In genomic region chr5:42992035-42992570, GRCh38 we compare ENCODE assay signal across 8 cellular contexts. TPM values are rescaled to one million over a fixed set of nuclear protein-coding genes. Genes with fewer than 3 reads are reported as not detected.
DNase-seq lines count a peak whose midpoint lies in the region; ATAC-seq and TF ChIP-seq lines count a peak whose summit lies in the region.

No MANE protein-coding gene starts in this region.

- peaks cover 88% of the 10 kb centered on the region for H3K27me3 Mint-ChIP-seq in nephron progenitor cell (ENCODE audit: low read depth, poor library complexity)
- no peaks in the 10 kb centered on the region for H3K27me3 Mint-ChIP-seq in stimulated activated naive CD8-positive, alpha-beta T cell treated with anti-CD3 and anti-CD28 coated beads, Interleukin-15, amount 100 ng/mL, for 72 hours

- peaks cover 10% of the 10 kb centered on the region for H3K9me3 ChIP-seq in AG04450 (ENCODE audit: control insufficient read depth, insufficient read depth, low read length)

- peaks cover 43% of the 10 kb centered on the region for H3K9me3 Mint-ChIP-seq in nephron progenitor cell
- H3K9me3 Mint-ChIP-seq in stimulated activated naive CD8-positive, alpha-beta T cell treated with anti-CD3 and anti-CD28 coated beads, Interleukin-15, amount 100 ng/mL, for 72 hours = no peaks in the 10 kb centered on the region

- CTCF ChIA-PET in AG04450 (lab: Charles Lee) = interaction anchor here (1.0 to 5.1 kb wide), 4 partner anchors 43 to 83 kb away, joined by 3 to 48 read pairs (median 4); partner anchors contain the start of gene ANXA2R

- POLR2A ChIA-PET in AG04450 (lab: Yijun Ruan, JAX) = interaction anchor here (1.0 to 3.9 kb wide), 7 partner anchors 15 to 46 kb away, joined by 3 to 26 read pairs (median 5); no protein-coding TSS in a partner anchor

- peaks cover 4% of the 10 kb centered on the region for H3K36me3 Mint-ChIP-seq in nephron progenitor cell (ENCODE audit: low read depth)

- peak overlapping the region; percentile 97 for H3K27ac ChIP-seq in AG04450 (ENCODE audit: low read depth, low read length)

- H3K27ac Mint-ChIP-seq in nephron progenitor cell = no peak overlapping the region
- peak overlapping the region; percentile 95 to 100 for H3K27ac Mint-ChIP-seq in stimulated activated naive CD8-positive, alpha-beta T cell treated with anti-CD3 and anti-CD28 coated beads, Interleukin-15, amount 100 ng/mL, for 72 hours

- peaks cover 18% of the 10 kb centered on the region for H3K4me1 Mint-ChIP-seq in nephron progenitor cell
- peaks cover 39% of the 10 kb centered on the region for H3K4me1 Mint-ChIP-seq in stimulated activated naive CD8-positive, alpha-beta T cell treated with anti-CD3 and anti-CD28 coated beads, Interleukin-15, amount 100 ng/mL, for 72 hours

- ATAC-seq in GM19025 (IDR thresholded peaks at IDR 0.05; ENCODE audit: low read depth, unreplicated experiment) (peak; percentile 35), HG03196 (IDR thresholded peaks at IDR 0.05; ENCODE audit: unreplicated experiment) (peak; percentile 42)
- peak; percentile 72 for ATAC-seq in stimulated activated naive CD8-positive, alpha-beta T cell treated with anti-CD3 and anti-CD28 coated beads, Interleukin-15, amount 100 ng/mL, for 72 hours

- no peaks in the 10 kb centered on the region for H3K27me3 ChIP-seq in AG04450 (ENCODE audit: control insufficient read depth, insufficient read depth, low read length)

- TF ChIP-seq CTCF in AG04450 (IDR thresholded peaks at IDR 0.05; ENCODE audit: low read depth, low read length) (no peak), fibroblast of mammary gland (conservative IDR thresholded peaks at IDR 0.05; ENCODE audit: control insufficient read depth, insufficient read depth, low read depth, low read length) (no peak), nephron progenitor cell (IDR thresholded peaks at IDR 0.05) (no peak)

- H3K4me3 ChIP-seq in AG04450 (ENCODE audit: low read depth, low read length) = peak overlapping the region; percentile 73
- peak overlapping the region; percentile 58 for H3K4me3 ChIP-seq in fibroblast of mammary gland (ENCODE audit: control insufficient read depth, low read depth, low read length)

- peak overlapping the region; percentile 87 for H3K4me3 Mint-ChIP-seq in nephron progenitor cell
- peak overlapping the region; percentile 100 for H3K4me3 Mint-ChIP-seq in stimulated activated naive CD8-positive, alpha-beta T cell treated with anti-CD3 and anti-CD28 coated beads, Interleukin-15, amount 100 ng/mL, for 72 hours

- DNase-seq in AG04450 (ENCODE audit: low read depth, low spot score) = no peak
- DNase-seq in NOMO-1 treated with dmso at 0.1 percent for 144 hours (lab: John Stamatoyannopoulos, UW; ENCODE audit: unreplicated experiment) = peak; percentile 97
- DNase-seq in activated T-cell treated with anti-CD3 and anti-CD28 coated beads, Interleukin-2, amount 50 U/mL, for 1 hour = peak; percentile 80
- DNase-seq in fibroblast of mammary gland (ENCODE audit: low read depth) = peak; percentile 84
- peak; percentile 64 for DNase-seq in nephron progenitor cell
- peak; percentile 83 to 92 for DNase-seq in stimulated activated naive CD8-positive, alpha-beta T cell treated with anti-CD3 and anti-CD28 coated beads, Interleukin-15, amount 100 ng/mL, for 72 hours

RNA-seq across cellular contexts. Expression of gene ANXA2R, which starts 48.0 kb away (rescaled TPM):
- 3.7 and 4.9 TPM in 2 replicates for polyA plus RNA-seq in AG04450 (2011; rRNA removed)
- 4.3 and 4.6 TPM in 2 replicates for polyA minus RNA-seq in AG04450 (2011; rRNA and poly(A)+ RNA removed)
